8 cellular contexts compared by ENCODE assay signal in the genomic region with DNA sequence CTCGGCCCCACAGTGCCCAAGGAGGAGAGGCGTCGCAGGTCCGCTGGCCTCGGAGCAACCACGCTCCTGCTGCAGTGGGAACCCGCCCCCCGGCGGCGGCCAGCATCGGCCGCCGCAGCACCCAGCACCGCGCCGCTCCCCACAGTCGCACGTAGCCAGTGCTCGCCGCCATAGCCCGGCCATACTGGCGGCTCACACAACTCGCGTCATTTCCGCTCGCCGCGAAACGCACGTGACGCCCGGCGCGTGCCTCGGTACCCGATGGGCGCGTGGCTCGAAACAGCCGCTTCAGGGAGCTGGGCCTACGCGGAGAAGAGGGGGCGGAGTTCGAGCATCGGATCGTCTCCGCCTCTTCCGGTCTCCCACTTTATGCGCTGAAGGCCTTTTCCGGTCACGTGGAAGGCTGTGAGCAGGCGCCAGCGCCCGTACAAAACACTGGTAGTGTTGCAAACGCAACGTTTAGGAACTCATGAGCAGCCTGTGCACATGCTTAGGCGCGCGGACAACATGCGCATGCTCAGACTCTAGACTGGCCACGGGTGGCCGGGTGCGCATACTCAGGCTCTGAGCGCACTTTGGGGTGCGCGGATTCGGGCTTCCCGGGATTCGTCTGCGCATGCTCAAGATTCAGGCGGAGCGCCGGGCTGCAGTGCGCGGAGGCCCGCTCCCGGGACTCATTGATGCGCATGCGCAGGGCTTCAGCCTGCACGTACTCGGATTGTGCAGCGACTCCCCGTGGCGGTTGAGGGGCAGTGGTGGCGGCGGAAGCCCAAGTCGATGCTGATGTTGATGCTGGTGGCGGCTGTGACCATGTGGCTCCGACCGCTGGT. TPM values are rescaled to one million over a fixed set of nuclear protein-coding genes. Genes with fewer than 3 reads are reported as not detected.
DNase-seq lines count a peak whose midpoint lies in the region; ATAC-seq and TF ChIP-seq lines count a peak whose summit lies in the region.

A gene with protein sequence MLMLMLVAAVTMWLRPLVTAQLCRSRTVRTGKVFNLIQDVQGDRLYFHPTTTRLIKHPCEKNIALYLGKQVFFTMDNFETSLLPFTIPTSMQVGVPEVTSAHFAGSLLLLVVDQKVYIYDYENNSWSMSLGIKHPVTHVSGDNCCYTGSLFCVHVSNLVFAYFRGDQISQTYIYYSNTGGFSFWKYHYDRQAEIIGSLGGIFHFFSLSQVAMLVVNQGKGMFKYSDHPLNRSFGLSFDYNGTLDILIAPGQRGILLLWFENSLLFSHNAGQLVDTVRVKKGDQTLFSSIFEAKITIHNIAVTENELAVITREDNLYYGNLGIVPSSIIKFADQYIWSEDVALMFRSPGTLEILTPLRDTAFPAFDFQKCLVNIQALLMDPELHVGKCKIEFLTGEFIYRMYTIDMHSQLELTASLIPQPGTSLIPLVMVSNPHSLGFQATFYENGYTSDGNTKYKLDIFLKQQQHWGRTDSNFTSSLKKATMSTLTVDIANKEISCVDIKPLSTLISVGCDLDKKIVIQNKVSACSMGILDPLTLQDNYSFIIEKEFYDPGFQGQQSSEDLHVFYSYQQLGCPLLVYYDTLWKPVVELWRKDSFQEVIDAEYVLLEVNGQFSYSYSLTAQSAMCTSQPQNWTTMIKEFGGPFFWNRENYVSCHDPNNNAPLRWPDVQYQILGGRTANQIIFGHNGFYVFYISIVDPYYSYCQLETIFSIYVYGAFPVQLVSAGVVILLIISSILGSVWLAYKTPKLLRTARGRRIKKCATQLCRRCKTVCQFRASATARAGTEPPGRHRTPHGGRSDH (plus strand): TSS at position 677 of the 830 bp plus-strand sequence. CDS start 101 bp downstream, at position 778.
A gene with protein sequence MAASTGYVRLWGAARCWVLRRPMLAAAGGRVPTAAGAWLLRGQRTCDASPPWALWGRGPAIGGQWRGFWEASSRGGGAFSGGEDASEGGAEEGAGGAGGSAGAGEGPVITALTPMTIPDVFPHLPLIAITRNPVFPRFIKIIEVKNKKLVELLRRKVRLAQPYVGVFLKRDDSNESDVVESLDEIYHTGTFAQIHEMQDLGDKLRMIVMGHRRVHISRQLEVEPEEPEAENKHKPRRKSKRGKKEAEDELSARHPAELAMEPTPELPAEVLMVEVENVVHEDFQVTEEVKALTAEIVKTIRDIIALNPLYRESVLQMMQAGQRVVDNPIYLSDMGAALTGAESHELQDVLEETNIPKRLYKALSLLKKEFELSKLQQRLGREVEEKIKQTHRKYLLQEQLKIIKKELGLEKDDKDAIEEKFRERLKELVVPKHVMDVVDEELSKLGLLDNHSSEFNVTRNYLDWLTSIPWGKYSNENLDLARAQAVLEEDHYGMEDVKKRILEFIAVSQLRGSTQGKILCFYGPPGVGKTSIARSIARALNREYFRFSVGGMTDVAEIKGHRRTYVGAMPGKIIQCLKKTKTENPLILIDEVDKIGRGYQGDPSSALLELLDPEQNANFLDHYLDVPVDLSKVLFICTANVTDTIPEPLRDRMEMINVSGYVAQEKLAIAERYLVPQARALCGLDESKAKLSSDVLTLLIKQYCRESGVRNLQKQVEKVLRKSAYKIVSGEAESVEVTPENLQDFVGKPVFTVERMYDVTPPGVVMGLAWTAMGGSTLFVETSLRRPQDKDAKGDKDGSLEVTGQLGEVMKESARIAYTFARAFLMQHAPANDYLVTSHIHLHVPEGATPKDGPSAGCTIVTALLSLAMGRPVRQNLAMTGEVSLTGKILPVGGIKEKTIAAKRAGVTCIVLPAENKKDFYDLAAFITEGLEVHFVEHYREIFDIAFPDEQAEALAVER (minus strand): TSS at position 186 of the 830 bp plus-strand sequence. CDS start 14 bp downstream, at position 172.

- peak within 1 kb of the TSS; percentile 100 for H3K4me3 ChIP-seq in BE2C (ENCODE audit: low read depth, low read length)
- peak within 1 kb of the TSS; percentile 73 for H3K4me3 ChIP-seq in choroid plexus epithelial cell (ENCODE audit: low read depth, low read length)
- peak within 1 kb of the TSS; percentile 88 for H3K4me3 ChIP-seq in kidney epithelial cell (ENCODE audit: low read depth, low read length)

- no peaks in the 10 kb centered on the region; the same call in 1 of the 2 replicates for H3K27me3 ChIP-seq in BE2C
- H3K27me3 ChIP-seq in kidney epithelial cell (ENCODE audit: control insufficient read depth, insufficient read depth, low read length), result no peaks in the 10 kb centered on the region

- TF ChIP-seq CTCF in BE2C (IDR thresholded peaks at IDR 0.05; ENCODE audit: low read depth, low read length) (peak; percentile 88), choroid plexus epithelial cell (conservative IDR thresholded peaks at IDR 0.05; ENCODE audit: low read depth, low read length) (peak; percentile 87), kidney epithelial cell (IDR thresholded peaks at IDR 0.05; ENCODE audit: insufficient read depth, low read length, poor library complexity, severe bottlenecking) (peak; percentile 97)

- no peaks in the 10 kb centered on the region for H3K9me3 ChIP-seq in BE2C

- DNase-seq in BE2C (peak; percentile 99), NCI-H460 (ENCODE audit: extremely low read depth, low read depth) (peak; percentile 97), choroid plexus epithelial cell (ENCODE audit: low read depth) (peak; percentile 99), kidney epithelial cell (ENCODE audit: low read depth) (peak; percentile 92)
- DNase-seq in activated CD4-positive, alpha-beta T cell treated with anti-CD3 and anti-CD28 coated beads for 24 hours (ENCODE audit: low read depth in 2 of 2), result peak; percentile 96 to 97
- DNase-seq in stimulated activated CD4-positive, alpha-beta T cell treated with anti-CD3 and anti-CD28 coated beads, Interleukin-15, amount 100 ng/mL, for 48 hours (ENCODE audit: low read depth in 2 of 2), result peak; percentile 97 to 98

- H3K36me3 ChIP-seq in BE2C (peaks cover 14% of the 10 kb centered on the region), kidney epithelial cell (ENCODE audit: control insufficient read depth, insufficient read depth, low read length) (no peaks in the 10 kb centered on the region)

- ATAC-seq in HG03432 (IDR thresholded peaks at IDR 0.05; ENCODE audit: unreplicated experiment), result peak; percentile 80

- TF ChIP-seq POLR2A in GM19099 (IDR thresholded peaks at IDR 0.05; ENCODE audit: extremely low read depth, insufficient read length, low read depth), result peak; percentile 91

- H3K4me1 ChIP-seq in BE2C, result no peaks in the 10 kb centered on the region

RNA-seq across cellular contexts. Expression of the first gene that starts in this region (rescaled TPM):
- polyA plus RNA-seq in BE2C (2012; ENCODE audit: insufficient read depth, insufficient read length, low read depth), result not detected
- total RNA-seq in NCI-H460 (2014; rRNA removed; shearing (Covaris generic)), result not detected in 2 replicates
- not detected in 2 replicates for polyA plus RNA-seq in NCI-H460 (2014; cell fraction: nucleus; rRNA removed)
- not detected in 2 replicates for total RNA-seq in kidney epithelial cell

RNA-seq across cellular contexts. Expression of the second gene that starts in this region (rescaled TPM):
- polyA plus RNA-seq in BE2C (2012; ENCODE audit: insufficient read depth, insufficient read length, low read depth), result 761 TPM
- total RNA-seq in NCI-H460 (2014; rRNA removed; shearing (Covaris generic)), result 134 and 151 TPM in 2 replicates
- polyA plus RNA-seq in NCI-H460 (2014; cell fraction: nucleus; rRNA removed), result 221 TPM in 2 replicates
- total RNA-seq in kidney epithelial cell, result 151 and 173 TPM in 2 replicates

Comparison
In these comparisons a context has a peak if more than half of its experiments do, and no peak if none do; other contexts are left out.
1. Peak in every context shown above with its lines: DNase-seq, ATAC-seq and H3K4me3 ChIP-seq.